Comparison of ENCODE assay signal across 8 cellular contexts in genomic region chr3:125766285-125766826, GRCh38.
A peak's percentile ranks its signal among the peaks of the same experiment; 100 is the strongest.
DNase-seq lines count a peak whose midpoint lies in the region; TF ChIP-seq lines count a peak whose summit lies in the region.
"Not testable (repeated sequence)": the region's sequence is repeated elsewhere in the genome, so short reads cannot be mapped to it uniquely, and the experiment has no call there.

No MANE protein-coding gene starts in this region.

- not testable (repeated sequence) for H3K36me3 Mint-ChIP-seq in nephron progenitor cell (ENCODE audit: low read depth)

- in situ Hi-C loops in HAP-1 (cut with MboI; ENCODE audit: low sequenced_read_pairs): not testable (repeated sequence)

- not testable (repeated sequence) for H3K36me3 ChIP-seq in BE2C; HAP-1 (replicated peaks)

- not testable (repeated sequence) for H3K4me1 ChIP-seq in BE2C, HAP-1

- TF ChIP-seq CTCF in BE2C (IDR thresholded peaks at IDR 0.05; ENCODE audit: low read depth, low read length) (peak; percentile 35; the same call in 1 of the 2 replicates), nephron progenitor cell (IDR thresholded peaks at IDR 0.05) (peak; percentile 58)

- not testable (repeated sequence) for H3K27me3 ChIP-seq in BE2C; HAP-1 (ENCODE audit: low read depth)

- H3K27me3 Mint-ChIP-seq in nephron progenitor cell (ENCODE audit: low read depth, poor library complexity): peaks cover 63% of the 10 kb centered on the region

- H3K4me3 ChIP-seq in BE2C (ENCODE audit: low read depth, low read length) (peak overlapping the region; percentile 46), HAP-1 (peak overlapping the region; percentile 34)

- DNase-seq in BE2C (peak; percentile 76), HAP-1 (ENCODE audit: low spot score in 2 of 2) (peak; percentile 18 to 71), NCI-H460 (ENCODE audit: extremely low read depth, low read depth) (peak; percentile 4), astrocyte of the hippocampus (ENCODE audit: low read depth, low spot score) (peak; percentile 82), cardiac septum (ENCODE audit: low spot score) (peak; percentile 65), nephron progenitor cell (peak; percentile 85)
- DNase-seq in activated CD4-positive, CD25-positive, alpha-beta regulatory T cell treated with anti-CD3 and anti-CD28 coated beads, Interleukin-2, amount 50 U/mL, for 16 hours (ENCODE audit: low read depth, low spot score): peak; percentile 28
- peak; percentile 55 for DNase-seq in stimulated activated CD8-positive, alpha-beta memory T cell treated with anti-CD3 and anti-CD28 coated beads, Interleukin-15, amount 100 ng/mL, for 24 hours (ENCODE audit: low read depth)

- H3K4me3 Mint-ChIP-seq in nephron progenitor cell: peak overlapping the region; percentile 74

- not testable (repeated sequence) for H3K27ac Mint-ChIP-seq in nephron progenitor cell

- intact Hi-C loops in cardiac septum (cut with DNase I): not testable (repeated sequence)

- H3K9me3 Mint-ChIP-seq in nephron progenitor cell: not testable (repeated sequence)

- peaks cover 24% of the 10 kb centered on the region for H3K4me1 Mint-ChIP-seq in nephron progenitor cell

- not testable (repeated sequence) for H3K9me3 ChIP-seq in BE2C, HAP-1

Comparison
In these comparisons a context has a peak if more than half of its experiments do, and no peak if none do; other contexts are left out.
1. Peak in every context shown above with its lines: DNase-seq and H3K4me3 ChIP-seq.
2. DNase-seq: peak in every context shown above with its lines; median percentile 85 in nephron progenitor cell; 82 in astrocyte of the hippocampus; 76 in BE2C; 65 in cardiac septum; 55 in stimulated activated CD8-positive, alpha-beta memory T cell treated with anti-CD3 and anti-CD28 coated beads, Interleukin-15, amount 100 ng/mL, for 24 hours; 44 in HAP-1; 28 in activated CD4-positive, CD25-positive, alpha-beta regulatory T cell treated with anti-CD3 and anti-CD28 coated beads, Interleukin-2, amount 50 U/mL, for 16 hours; 4 in NCI-H460.